ENCODE assay signal across 1 cellular context in the genomic region with DNA sequence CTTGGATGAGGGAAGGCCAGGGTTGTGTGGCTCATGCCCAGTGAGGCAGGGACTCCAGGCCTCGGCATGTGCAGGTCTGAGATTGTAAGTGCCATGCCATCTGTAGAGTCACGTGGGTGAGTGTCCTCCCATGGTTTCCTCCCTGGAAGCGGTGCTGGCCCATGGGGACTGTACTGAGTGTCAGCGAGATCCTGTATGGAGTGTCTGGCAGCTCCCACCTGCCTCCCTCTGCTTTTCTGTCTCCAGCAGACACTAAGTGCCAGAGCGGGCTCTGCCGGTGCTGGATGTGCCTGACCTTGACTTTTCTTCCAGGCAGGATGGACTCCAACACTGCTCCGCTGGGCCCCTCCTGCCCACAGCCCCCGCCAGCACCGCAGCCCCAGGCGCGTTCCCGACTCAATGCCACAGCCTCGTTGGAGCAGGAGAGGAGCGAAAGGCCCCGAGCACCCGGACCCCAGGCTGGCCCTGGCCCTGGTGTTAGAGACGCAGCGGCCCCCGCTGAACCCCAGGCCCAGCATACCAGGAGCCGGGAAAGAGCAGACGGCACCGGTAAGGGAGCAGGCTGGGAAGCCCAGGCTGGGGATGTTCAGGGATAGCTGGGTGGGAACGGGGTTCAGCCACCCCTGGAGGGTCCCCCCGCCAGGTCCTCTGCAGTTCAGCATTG.
TF ChIP-seq lines count a peak whose summit lies in the region.

No MANE protein-coding gene starts in this region.

TF ChIP-seq in IMR-90, 13 proteins besides CTCF, POLR2A, EP300 and RAD21:
- no peak for TF ChIP-seq BHLHE40 (IDR thresholded peaks at IDR 0.05; ENCODE audit: low read depth, low read length)
- TF ChIP-seq CEBPB (IDR thresholded peaks at IDR 0.05; ENCODE audit: low read depth, low read length) = no peak
- TF ChIP-seq RCOR1 (IDR thresholded peaks at IDR 0.05; ENCODE audit: insufficient replicate concordance, low read length) = no peak
- TF ChIP-seq, protein P1, sequence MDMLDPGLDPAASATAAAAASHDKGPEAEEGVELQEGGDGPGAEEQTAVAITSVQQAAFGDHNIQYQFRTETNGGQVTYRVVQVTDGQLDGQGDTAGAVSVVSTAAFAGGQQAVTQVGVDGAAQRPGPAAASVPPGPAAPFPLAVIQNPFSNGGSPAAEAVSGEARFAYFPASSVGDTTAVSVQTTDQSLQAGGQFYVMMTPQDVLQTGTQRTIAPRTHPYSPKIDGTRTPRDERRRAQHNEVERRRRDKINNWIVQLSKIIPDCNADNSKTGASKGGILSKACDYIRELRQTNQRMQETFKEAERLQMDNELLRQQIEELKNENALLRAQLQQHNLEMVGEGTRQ (IDR thresholded peaks at IDR 0.05; ENCODE audit: low read depth, low read length) = no peak
- TF ChIP-seq, protein P2, sequence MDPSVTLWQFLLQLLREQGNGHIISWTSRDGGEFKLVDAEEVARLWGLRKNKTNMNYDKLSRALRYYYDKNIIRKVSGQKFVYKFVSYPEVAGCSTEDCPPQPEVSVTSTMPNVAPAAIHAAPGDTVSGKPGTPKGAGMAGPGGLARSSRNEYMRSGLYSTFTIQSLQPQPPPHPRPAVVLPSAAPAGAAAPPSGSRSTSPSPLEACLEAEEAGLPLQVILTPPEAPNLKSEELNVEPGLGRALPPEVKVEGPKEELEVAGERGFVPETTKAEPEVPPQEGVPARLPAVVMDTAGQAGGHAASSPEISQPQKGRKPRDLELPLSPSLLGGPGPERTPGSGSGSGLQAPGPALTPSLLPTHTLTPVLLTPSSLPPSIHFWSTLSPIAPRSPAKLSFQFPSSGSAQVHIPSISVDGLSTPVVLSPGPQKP (IDR thresholded peaks at IDR 0.05; ENCODE audit: borderline replicate concordance, low read depth, low read length) = no peak
- no peak for TF ChIP-seq MAZ (IDR thresholded peaks at IDR 0.05; ENCODE audit: borderline replicate concordance, low read depth, low read length)
- no peak for TF ChIP-seq MXI1 (IDR thresholded peaks at IDR 0.05; ENCODE audit: borderline replicate concordance, low read depth, low read length)
- TF ChIP-seq RFX5 (IDR thresholded peaks at IDR 0.05; ENCODE audit: low read depth, low read length) = no peak
- TF ChIP-seq SMC3 (IDR thresholded peaks at IDR 0.05; ENCODE audit: low read depth, low read length) = no peak
- no peak for TF ChIP-seq MAFK (IDR thresholded peaks at IDR 0.05; ENCODE audit: low read depth, low read length)
- TF ChIP-seq NFE2L2 (IDR thresholded peaks at IDR 0.05; ENCODE audit: low read depth, low read length) = no peak
- no peak for TF ChIP-seq FOS (IDR thresholded peaks at IDR 0.05; ENCODE audit: low read depth, low read length)
- TF ChIP-seq CHD1 (IDR thresholded peaks at IDR 0.05; ENCODE audit: low read depth, low read length) = no peak
